ENCODE assay signal across 1 cellular context in the genomic region with DNA sequence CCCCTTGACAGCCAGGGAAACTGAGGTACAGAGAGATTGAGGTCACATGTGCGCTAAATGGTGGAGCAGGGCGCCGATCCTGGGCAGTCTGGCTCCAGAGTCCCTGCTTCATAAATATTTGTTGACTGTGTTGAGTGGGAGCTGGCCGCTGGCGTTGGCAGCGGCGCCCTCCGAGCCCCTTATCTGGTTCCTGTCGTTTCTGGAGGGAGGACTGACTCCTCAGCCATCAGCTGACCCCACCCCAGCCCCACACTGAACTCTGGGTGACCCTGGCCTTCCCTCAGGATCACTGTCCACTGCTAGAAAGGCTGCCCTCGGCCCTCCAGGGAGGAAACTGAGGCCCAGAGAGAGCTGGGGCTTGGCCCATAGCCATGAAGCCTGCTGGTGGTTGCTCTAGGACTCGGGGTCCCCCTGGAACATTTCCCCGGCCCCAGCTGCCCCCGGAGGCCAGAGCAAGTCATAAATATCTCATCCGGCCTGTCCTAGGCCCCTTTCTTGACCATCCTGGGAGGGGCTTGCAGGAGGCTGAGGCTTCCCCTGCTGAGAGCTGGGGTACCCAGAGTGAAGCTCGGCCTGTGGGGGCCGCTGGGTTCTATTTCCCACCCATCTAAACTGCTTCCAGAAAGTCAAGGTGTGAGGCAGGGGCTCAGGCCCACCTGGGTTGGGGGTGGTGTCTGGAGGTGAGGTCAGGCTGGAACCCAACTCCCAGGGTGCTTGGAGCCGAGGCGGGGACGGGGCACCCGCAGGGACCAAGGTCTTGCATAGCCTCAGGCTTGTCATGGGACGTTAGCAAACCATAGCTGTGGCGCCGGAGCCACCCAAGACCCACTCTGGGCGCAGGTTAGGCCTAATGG.
A peak's percentile ranks its signal among the peaks of the same experiment; 100 is the strongest.
TF ChIP-seq lines count a peak whose summit lies in the region.

No MANE protein-coding gene starts in this region.

TF ChIP-seq in K562, 482 proteins besides CTCF, POLR2A, EP300 and RAD21 (continues in another document):
- TF ChIP-seq, protein P1, sequence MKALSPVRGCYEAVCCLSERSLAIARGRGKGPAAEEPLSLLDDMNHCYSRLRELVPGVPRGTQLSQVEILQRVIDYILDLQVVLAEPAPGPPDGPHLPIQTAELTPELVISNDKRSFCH (CRISPR knock-in tag; IDR thresholded peaks at IDR 0.05): no peak
- TF ChIP-seq, protein P1 (tag; IDR thresholded peaks at IDR 0.05): peak; percentile 60; the same call in 1 of the 2 replicates
- TF ChIP-seq NRF1 (conservative IDR thresholded peaks at IDR 0.05 in 1 of 2, IDR thresholded peaks at IDR 0.05 in 1 of 2) (peak; percentile 39 to 61; a peak in 3 of 4 replicates), NFXL1 (CRISPR knock-in tag; IDR thresholded peaks at IDR 0.05) (no peak), ZNF133 (CRISPR knock-in tag; IDR thresholded peaks at IDR 0.05) (no peak), HOXB6 (CRISPR knock-in tag; IDR thresholded peaks at IDR 0.05; ENCODE audit: borderline replicate concordance) (no peak), MTA1 (IDR thresholded peaks at IDR 0.05; ENCODE audit: borderline replicate concordance) (peak; percentile 51; the same call in 1 of the 2 replicates), CBFA2T3 (IDR thresholded peaks at IDR 0.05) (no peak), NEUROD1 (IDR thresholded peaks at IDR 0.05; ENCODE audit: borderline replicate concordance, low read depth, low read length, partially characterized antibody) (peak; percentile 76), MCM2 (IDR thresholded peaks at IDR 0.05; ENCODE audit: low read depth) (no peak), HNRNPK (IDR thresholded peaks at IDR 0.05; ENCODE audit: low read depth, low read length, poor library complexity, severe bottlenecking) (no peak), ZNF699 (CRISPR knock-in tag; IDR thresholded peaks at IDR 0.05; ENCODE audit: insufficient replicate concordance) (no peak), CBX3 (IDR thresholded peaks at IDR 0.05; ENCODE audit: borderline replicate concordance in 1 of 2, low read length in 2 of 2) (no peak), CTBP1 (IDR thresholded peaks at IDR 0.05; ENCODE audit: borderline replicate concordance) (peak; percentile 64), NCOA6 (IDR thresholded peaks at IDR 0.05) (no peak), TBL1XR1 (IDR thresholded peaks at IDR 0.05; ENCODE audit: low read length in 2 of 2) (peak; percentile 78 to 92; a peak in 3 of 4 replicates), MBD2 (IDR thresholded peaks at IDR 0.05; ENCODE audit: borderline replicate concordance, low read depth) (no peak), TOE1 (IDR thresholded peaks at IDR 0.05; ENCODE audit: borderline replicate concordance) (no peak), TOE1 (CRISPR knock-in tag; IDR thresholded peaks at IDR 0.05; ENCODE audit: borderline replicate concordance, low read depth) (no peak), NCOA2 (IDR thresholded peaks at IDR 0.05; ENCODE audit: partially characterized antibody in 2 of 2) (no peak), TAL1 (IDR thresholded peaks at IDR 0.05) (0 out of 2 replicates have a peak, but pooled peaks have one; percentile 21), ARID1B (IDR thresholded peaks at IDR 0.05) (no peak), ZKSCAN1 (IDR thresholded peaks at IDR 0.05; ENCODE audit: low read depth, low read length) (no peak), ZNF77 (CRISPR knock-in tag; IDR thresholded peaks at IDR 0.05) (no peak), SOX6 (IDR thresholded peaks at IDR 0.05) (peak; percentile 67), ZNF589 (CRISPR knock-in tag; IDR thresholded peaks at IDR 0.05; ENCODE audit: low read depth) (peak; percentile 81), EHMT2 (IDR thresholded peaks at IDR 0.05) (no peak), ZNF696 (CRISPR knock-in tag; conservative IDR thresholded peaks at IDR 0.05) (no peak), ZNF197 (CRISPR knock-in tag; IDR thresholded peaks at IDR 0.05; ENCODE audit: low read depth) (no peak), U2AF2 (optimal IDR thresholded peaks at IDR 0.05; ENCODE audit: low read depth, low read length) (no peak), ZNF717 (CRISPR knock-in tag; IDR thresholded peaks at IDR 0.05) (no peak), ZNF785 (CRISPR knock-in tag; IDR thresholded peaks at IDR 0.05) (no peak), NUFIP1 (IDR thresholded peaks at IDR 0.05; ENCODE audit: partially characterized antibody) (no peak), BRF1 (IDR thresholded peaks at IDR 0.05; ENCODE audit: borderline replicate concordance, extremely low read depth, insufficient read length) (no peak), SMARCB1 (IDR thresholded peaks at IDR 0.05; ENCODE audit: insufficient read length, low read depth) (peak; percentile 29), PHTF2 (CRISPR knock-in tag; IDR thresholded peaks at IDR 0.05) (0 out of 2 replicates have a peak, but pooled peaks have one; percentile 26), ZNF644 (tag; IDR thresholded peaks at IDR 0.05; ENCODE audit: low read depth) (no peak)
- TF ChIP-seq, protein P2, sequence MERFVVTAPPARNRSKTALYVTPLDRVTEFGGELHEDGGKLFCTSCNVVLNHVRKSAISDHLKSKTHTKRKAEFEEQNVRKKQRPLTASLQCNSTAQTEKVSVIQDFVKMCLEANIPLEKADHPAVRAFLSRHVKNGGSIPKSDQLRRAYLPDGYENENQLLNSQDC (CRISPR knock-in tag; IDR thresholded peaks at IDR 0.05): no peak
- TF ChIP-seq, protein P3, sequence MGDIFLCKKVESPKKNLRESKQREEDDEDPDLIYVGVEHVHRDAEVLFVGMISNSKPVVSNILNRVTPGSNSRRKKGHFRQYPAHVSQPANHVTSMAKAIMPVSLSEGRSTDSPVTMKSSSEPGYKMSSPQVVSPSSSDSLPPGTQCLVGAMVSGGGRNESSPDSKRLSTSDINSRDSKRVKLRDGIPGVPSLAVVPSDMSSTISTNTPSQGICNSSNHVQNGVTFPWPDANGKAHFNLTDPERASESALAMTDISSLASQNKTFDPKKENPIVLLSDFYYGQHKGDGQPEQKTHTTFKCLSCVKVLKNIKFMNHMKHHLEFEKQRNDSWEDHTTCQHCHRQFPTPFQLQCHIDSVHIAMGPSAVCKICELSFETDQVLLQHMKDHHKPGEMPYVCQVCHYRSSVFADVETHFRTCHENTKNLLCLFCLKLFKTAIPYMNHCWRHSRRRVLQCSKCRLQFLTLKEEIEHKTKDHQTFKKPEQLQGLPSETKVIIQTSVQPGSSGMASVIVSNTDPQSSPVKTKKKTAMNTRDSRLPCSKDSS (IDR thresholded peaks at IDR 0.05; ENCODE audit: low read depth, partially characterized antibody): no peak
- TF ChIP-seq, protein P4, sequence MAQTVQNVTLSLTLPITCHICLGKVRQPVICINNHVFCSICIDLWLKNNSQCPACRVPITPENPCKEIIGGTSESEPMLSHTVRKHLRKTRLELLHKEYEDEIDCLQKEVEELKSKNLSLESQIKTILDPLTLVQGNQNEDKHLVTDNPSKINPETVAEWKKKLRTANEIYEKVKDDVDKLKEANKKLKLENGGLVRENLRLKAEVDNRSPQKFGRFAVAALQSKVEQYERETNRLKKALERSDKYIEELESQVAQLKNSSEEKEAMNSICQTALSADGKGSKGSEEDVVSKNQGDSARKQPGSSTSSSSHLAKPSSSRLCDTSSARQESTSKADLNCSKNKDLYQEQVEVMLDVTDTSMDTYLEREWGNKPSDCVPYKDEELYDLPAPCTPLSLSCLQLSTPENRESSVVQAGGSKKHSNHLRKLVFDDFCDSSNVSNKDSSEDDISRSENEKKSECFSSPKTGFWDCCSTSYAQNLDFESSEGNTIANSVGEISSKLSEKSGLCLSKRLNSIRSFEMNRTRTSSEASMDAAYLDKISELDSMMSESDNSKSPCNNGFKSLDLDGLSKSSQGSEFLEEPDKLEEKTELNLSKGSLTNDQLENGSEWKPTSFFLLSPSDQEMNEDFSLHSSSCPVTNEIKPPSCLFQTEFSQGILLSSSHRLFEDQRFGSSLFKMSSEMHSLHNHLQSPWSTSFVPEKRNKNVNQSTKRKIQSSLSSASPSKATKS (CRISPR knock-in tag; IDR thresholded peaks at IDR 0.05): no peak
- TF ChIP-seq, protein P5, sequence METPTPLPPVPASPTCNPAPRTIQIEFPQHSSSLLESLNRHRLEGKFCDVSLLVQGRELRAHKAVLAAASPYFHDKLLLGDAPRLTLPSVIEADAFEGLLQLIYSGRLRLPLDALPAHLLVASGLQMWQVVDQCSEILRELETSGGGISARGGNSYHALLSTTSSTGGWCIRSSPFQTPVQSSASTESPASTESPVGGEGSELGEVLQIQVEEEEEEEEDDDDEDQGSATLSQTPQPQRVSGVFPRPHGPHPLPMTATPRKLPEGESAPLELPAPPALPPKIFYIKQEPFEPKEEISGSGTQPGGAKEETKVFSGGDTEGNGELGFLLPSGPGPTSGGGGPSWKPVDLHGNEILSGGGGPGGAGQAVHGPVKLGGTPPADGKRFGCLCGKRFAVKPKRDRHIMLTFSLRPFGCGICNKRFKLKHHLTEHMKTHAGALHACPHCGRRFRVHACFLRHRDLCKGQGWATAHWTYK (CRISPR knock-in tag; IDR thresholded peaks at IDR 0.05): peak; percentile 66; the same call in 1 of the 2 replicates
- TF ChIP-seq, protein P6, sequence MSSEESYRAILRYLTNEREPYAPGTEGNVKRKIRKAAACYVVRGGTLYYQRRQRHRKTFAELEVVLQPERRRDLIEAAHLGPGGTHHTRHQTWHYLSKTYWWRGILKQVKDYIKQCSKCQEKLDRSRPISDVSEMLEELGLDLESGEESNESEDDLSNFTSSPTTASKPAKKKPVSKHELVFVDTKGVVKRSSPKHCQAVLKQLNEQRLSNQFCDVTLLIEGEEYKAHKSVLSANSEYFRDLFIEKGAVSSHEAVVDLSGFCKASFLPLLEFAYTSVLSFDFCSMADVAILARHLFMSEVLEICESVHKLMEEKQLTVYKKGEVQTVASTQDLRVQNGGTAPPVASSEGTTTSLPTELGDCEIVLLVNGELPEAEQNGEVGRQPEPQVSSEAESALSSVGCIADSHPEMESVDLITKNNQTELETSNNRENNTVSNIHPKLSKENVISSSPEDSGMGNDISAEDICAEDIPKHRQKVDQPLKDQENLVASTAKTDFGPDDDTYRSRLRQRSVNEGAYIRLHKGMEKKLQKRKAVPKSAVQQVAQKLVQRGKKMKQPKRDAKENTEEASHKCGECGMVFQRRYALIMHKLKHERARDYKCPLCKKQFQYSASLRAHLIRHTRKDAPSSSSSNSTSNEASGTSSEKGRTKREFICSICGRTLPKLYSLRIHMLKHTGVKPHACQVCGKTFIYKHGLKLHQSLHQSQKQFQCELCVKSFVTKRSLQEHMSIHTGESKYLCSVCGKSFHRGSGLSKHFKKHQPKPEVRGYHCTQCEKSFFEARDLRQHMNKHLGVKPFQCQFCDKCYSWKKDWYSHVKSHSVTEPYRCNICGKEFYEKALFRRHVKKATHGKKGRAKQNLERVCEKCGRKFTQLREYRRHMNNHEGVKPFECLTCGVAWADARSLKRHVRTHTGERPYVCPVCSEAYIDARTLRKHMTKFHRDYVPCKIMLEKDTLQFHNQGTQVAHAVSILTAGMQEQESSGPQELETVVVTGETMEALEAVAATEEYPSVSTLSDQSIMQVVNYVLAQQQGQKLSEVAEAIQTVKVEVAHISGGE (CRISPR knock-in tag; IDR thresholded peaks at IDR 0.05): peak in 1 of 3 experiments; percentile 32; a peak in 2 of 6 replicates
- TF ChIP-seq, protein P7, sequence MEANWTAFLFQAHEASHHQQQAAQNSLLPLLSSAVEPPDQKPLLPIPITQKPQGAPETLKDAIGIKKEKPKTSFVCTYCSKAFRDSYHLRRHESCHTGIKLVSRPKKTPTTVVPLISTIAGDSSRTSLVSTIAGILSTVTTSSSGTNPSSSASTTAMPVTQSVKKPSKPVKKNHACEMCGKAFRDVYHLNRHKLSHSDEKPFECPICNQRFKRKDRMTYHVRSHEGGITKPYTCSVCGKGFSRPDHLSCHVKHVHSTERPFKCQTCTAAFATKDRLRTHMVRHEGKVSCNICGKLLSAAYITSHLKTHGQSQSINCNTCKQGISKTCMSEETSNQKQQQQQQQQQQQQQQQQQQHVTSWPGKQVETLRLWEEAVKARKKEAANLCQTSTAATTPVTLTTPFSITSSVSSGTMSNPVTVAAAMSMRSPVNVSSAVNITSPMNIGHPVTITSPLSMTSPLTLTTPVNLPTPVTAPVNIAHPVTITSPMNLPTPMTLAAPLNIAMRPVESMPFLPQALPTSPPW (CRISPR knock-in tag; IDR thresholded peaks at IDR 0.05): no peak
- TF ChIP-seq, protein P8, sequence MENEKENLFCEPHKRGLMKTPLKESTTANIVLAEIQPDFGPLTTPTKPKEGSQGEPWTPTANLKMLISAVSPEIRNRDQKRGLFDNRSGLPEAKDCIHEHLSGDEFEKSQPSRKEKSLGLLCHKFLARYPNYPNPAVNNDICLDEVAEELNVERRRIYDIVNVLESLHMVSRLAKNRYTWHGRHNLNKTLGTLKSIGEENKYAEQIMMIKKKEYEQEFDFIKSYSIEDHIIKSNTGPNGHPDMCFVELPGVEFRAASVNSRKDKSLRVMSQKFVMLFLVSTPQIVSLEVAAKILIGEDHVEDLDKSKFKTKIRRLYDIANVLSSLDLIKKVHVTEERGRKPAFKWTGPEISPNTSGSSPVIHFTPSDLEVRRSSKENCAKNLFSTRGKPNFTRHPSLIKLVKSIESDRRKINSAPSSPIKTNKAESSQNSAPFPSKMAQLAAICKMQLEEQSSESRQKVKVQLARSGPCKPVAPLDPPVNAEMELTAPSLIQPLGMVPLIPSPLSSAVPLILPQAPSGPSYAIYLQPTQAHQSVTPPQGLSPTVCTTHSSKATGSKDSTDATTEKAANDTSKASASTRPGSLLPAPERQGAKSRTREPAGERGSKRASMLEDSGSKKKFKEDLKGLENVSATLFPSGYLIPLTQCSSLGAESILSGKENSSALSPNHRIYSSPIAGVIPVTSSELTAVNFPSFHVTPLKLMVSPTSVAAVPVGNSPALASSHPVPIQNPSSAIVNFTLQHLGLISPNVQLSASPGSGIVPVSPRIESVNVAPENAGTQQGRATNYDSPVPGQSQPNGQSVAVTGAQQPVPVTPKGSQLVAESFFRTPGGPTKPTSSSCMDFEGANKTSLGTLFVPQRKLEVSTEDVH (IDR thresholded peaks at IDR 0.05; ENCODE audit: low read depth, partially characterized antibody): no peak
- TF ChIP-seq, protein P9, sequence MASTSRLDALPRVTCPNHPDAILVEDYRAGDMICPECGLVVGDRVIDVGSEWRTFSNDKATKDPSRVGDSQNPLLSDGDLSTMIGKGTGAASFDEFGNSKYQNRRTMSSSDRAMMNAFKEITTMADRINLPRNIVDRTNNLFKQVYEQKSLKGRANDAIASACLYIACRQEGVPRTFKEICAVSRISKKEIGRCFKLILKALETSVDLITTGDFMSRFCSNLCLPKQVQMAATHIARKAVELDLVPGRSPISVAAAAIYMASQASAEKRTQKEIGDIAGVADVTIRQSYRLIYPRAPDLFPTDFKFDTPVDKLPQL (IDR thresholded peaks at IDR 0.05; ENCODE audit: extremely low read depth, insufficient read length): no peak
- TF ChIP-seq, protein P10, sequence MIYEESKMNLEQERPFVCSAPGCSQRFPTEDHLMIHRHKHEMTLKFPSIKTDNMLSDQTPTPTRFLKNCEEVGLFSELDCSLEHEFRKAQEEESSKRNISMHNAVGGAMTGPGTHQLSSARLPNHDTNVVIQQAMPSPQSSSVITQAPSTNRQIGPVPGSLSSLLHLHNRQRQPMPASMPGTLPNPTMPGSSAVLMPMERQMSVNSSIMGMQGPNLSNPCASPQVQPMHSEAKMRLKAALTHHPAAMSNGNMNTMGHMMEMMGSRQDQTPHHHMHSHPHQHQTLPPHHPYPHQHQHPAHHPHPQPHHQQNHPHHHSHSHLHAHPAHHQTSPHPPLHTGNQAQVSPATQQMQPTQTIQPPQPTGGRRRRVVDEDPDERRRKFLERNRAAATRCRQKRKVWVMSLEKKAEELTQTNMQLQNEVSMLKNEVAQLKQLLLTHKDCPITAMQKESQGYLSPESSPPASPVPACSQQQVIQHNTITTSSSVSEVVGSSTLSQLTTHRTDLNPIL (CRISPR knock-in tag; IDR thresholded peaks at IDR 0.05): no peak; the same call in 1 of the 2 replicates
